Comparison of ENCODE assay signal across 10 cellular contexts in genomic region chr15:67832965-67833503, GRCh38. TPM values are rescaled to one million over a fixed set of nuclear protein-coding genes. Genes with fewer than 3 reads are reported as not detected.
DNase-seq lines count a peak whose midpoint lies in the region; ATAC-seq and TF ChIP-seq lines count a peak whose summit lies in the region.
"Had no signal": no experiment of that assay in that cellular context is flagged by ENCODE, and none has a peak within 500 bp of the region (broad histone marks: within the 10 kb centered on the region; RNA-seq: fewer than 3 reads in every experiment).

No MANE protein-coding gene starts in this region.

- intact Hi-C loops in sigmoid colon (cut with DNase I) = no loop called here

- CTCF ChIA-PET in activated CD4-positive, alpha-beta T cell treated with anti-CD3 and anti-CD28 coated beads, Interleukin-2, amount 10 ng/mL, durations not matched to agents 7 days and 5 days (lab: Charles Lee) = interaction anchor here (0.6 kb wide), 1 partner anchor 120 kb away, joined by 3 read pairs; no protein-coding TSS in a partner anchor

- DNase-seq in activated CD4-positive, alpha-beta T cell treated with anti-CD3 and anti-CD28 coated beads, Interleukin-2, amount 10 ng/mL, durations not matched to agents 7 days and 5 days = no peak
- no peak for DNase-seq in activated CD4-positive, alpha-beta T cell treated with anti-CD3 and anti-CD28 coated beads for 4 hours
- DNase-seq in fibroblast of pulmonary artery (ENCODE audit: low read depth) (no peak), sigmoid colon (peak; percentile 55)
- DNase-seq: NCI-H1436 had no signal

- no peak overlapping the region for H3K27ac Mint-ChIP-seq in activated CD4-positive, alpha-beta T cell treated with anti-CD3 and anti-CD28 coated beads, Interleukin-2, amount 10 ng/mL, durations not matched to agents 7 days and 5 days

- H3K36me3 ChIP-seq in sigmoid colon = no peaks in the 10 kb centered on the region

- H3K4me1 Mint-ChIP-seq in activated CD4-positive, alpha-beta T cell treated with anti-CD3 and anti-CD28 coated beads, Interleukin-2, amount 10 ng/mL, durations not matched to agents 7 days and 5 days = peaks cover 42% of the 10 kb centered on the region

- no peak for TF ChIP-seq EP300 in sigmoid colon (IDR thresholded peaks at IDR 0.05)

- H3K4me3 ChIP-seq in fibroblast of pulmonary artery (replicated peaks; ENCODE audit: low read depth, low read length) (peak overlapping the region; percentile 36), sigmoid colon (no peak overlapping the region)

- TF ChIP-seq CTCF in fibroblast of pulmonary artery (IDR thresholded peaks at IDR 0.05; ENCODE audit: low read length, missing control alignments) (no peak), sigmoid colon (IDR thresholded peaks at IDR 0.05) (no peak)

- H3K27ac ChIP-seq in sigmoid colon = no peak overlapping the region

- peak; percentile 18; the same call in 2 of the 3 replicates for ATAC-seq in SK-N-SH treated with all-trans-retinoic acid at 6 μM for 48 hours
- ATAC-seq in GM21360 (IDR thresholded peaks at IDR 0.05; ENCODE audit: unreplicated experiment) = no peak
- no peak for ATAC-seq in HG03520 (IDR thresholded peaks at IDR 0.05; ENCODE audit: unreplicated experiment)
- no peak for ATAC-seq in HG03439 (IDR thresholded peaks at IDR 0.05; ENCODE audit: unreplicated experiment)

- no peak for TF ChIP-seq POLR2A in sigmoid colon (IDR thresholded peaks at IDR 0.05)

- peaks cover 5% of the 10 kb centered on the region for H3K36me3 Mint-ChIP-seq in activated CD4-positive, alpha-beta T cell treated with anti-CD3 and anti-CD28 coated beads, Interleukin-2, amount 10 ng/mL, durations not matched to agents 7 days and 5 days (ENCODE audit: low read depth)

- 1 to 3% methylated on average over 23 of the region's 23 CpGs for WGBS in sigmoid colon, 2 donors

- POLR2A ChIA-PET in activated CD4-positive, alpha-beta T cell treated with anti-CD3 and anti-CD28 coated beads, Interleukin-2, amount 10 ng/mL, durations not matched to agents 7 days and 5 days (lab: Charles Lee) = no interaction called here

- H3K27me3 Mint-ChIP-seq in activated CD4-positive, alpha-beta T cell treated with anti-CD3 and anti-CD28 coated beads, Interleukin-2, amount 10 ng/mL, durations not matched to agents 7 days and 5 days = peaks cover 86% of the 10 kb centered on the region

- H3K4me1 ChIP-seq in sigmoid colon = peaks cover 0 to 63% (median 60%) of the 10 kb centered on the region in 4 donors

- H3K9me3 Mint-ChIP-seq in activated CD4-positive, alpha-beta T cell treated with anti-CD3 and anti-CD28 coated beads, Interleukin-2, amount 10 ng/mL, durations not matched to agents 7 days and 5 days = no peaks in the 10 kb centered on the region

- H3K27me3 ChIP-seq in sigmoid colon = peaks cover 74 to 82% (median 79%) of the 10 kb centered on the region in 3 donors

- peak overlapping the region; percentile 26 for H3K4me3 Mint-ChIP-seq in activated CD4-positive, alpha-beta T cell treated with anti-CD3 and anti-CD28 coated beads, Interleukin-2, amount 10 ng/mL, durations not matched to agents 7 days and 5 days

- no peaks in the 10 kb centered on the region for H3K9me3 ChIP-seq in sigmoid colon

TF ChIP-seq in SK-N-SH treated with all-trans-retinoic acid at 6 μM for 48 hours, 23 proteins besides CTCF, POLR2A, EP300 and RAD21:
- TF ChIP-seq TOX (CRISPR knock-in tag; IDR thresholded peaks at IDR 0.05; ENCODE audit: borderline replicate concordance) (no peak), CSDC2 (CRISPR knock-in tag; IDR thresholded peaks at IDR 0.05) (no peak), CSRNP3 (CRISPR knock-in tag; IDR thresholded peaks at IDR 0.05) (no peak), BACH2 (CRISPR knock-in tag; IDR thresholded peaks at IDR 0.05; ENCODE audit: borderline replicate concordance) (no peak), ZNF70 (CRISPR knock-in tag; IDR thresholded peaks at IDR 0.05) (no peak), ISL1 (CRISPR knock-in tag; IDR thresholded peaks at IDR 0.05) (no peak), TCF4 (CRISPR knock-in tag; IDR thresholded peaks at IDR 0.05; ENCODE audit: borderline replicate concordance) (no peak), ARNTL (CRISPR knock-in tag; IDR thresholded peaks at IDR 0.05; ENCODE audit: borderline replicate concordance, low read depth) (no peak), SNAI2 (CRISPR knock-in tag; IDR thresholded peaks at IDR 0.05) (no peak), RARB (CRISPR knock-in tag; IDR thresholded peaks at IDR 0.05) (no peak), GLIS3 (CRISPR knock-in tag; IDR thresholded peaks at IDR 0.05) (no peak)
- TF ChIP-seq, protein P1, sequence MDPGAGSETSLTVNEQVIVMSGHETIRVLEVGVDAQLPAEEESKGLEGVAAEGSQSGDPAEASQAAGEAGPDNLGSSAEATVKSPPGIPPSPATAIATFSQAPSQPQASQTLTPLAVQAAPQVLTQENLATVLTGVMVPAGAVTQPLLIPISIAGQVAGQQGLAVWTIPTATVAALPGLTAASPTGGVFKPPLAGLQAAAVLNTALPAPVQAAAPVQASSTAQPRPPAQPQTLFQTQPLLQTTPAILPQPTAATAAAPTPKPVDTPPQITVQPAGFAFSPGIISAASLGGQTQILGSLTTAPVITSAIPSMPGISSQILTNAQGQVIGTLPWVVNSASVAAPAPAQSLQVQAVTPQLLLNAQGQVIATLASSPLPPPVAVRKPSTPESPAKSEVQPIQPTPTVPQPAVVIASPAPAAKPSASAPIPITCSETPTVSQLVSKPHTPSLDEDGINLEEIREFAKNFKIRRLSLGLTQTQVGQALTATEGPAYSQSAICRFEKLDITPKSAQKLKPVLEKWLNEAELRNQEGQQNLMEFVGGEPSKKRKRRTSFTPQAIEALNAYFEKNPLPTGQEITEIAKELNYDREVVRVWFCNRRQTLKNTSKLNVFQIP (CRISPR knock-in tag; IDR thresholded peaks at IDR 0.05; ENCODE audit: borderline replicate concordance, low read depth) = no peak
- TF ChIP-seq, protein P2, sequence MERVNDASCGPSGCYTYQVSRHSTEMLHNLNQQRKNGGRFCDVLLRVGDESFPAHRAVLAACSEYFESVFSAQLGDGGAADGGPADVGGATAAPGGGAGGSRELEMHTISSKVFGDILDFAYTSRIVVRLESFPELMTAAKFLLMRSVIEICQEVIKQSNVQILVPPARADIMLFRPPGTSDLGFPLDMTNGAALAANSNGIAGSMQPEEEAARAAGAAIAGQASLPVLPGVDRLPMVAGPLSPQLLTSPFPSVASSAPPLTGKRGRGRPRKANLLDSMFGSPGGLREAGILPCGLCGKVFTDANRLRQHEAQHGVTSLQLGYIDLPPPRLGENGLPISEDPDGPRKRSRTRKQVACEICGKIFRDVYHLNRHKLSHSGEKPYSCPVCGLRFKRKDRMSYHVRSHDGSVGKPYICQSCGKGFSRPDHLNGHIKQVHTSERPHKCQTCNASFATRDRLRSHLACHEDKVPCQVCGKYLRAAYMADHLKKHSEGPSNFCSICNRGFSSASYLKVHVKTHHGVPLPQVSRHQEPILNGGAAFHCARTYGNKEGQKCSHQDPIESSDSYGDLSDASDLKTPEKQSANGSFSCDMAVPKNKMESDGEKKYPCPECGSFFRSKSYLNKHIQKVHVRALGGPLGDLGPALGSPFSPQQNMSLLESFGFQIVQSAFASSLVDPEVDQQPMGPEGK (CRISPR knock-in tag; IDR thresholded peaks at IDR 0.05; ENCODE audit: borderline replicate concordance) = no peak
- TF ChIP-seq, protein P3, sequence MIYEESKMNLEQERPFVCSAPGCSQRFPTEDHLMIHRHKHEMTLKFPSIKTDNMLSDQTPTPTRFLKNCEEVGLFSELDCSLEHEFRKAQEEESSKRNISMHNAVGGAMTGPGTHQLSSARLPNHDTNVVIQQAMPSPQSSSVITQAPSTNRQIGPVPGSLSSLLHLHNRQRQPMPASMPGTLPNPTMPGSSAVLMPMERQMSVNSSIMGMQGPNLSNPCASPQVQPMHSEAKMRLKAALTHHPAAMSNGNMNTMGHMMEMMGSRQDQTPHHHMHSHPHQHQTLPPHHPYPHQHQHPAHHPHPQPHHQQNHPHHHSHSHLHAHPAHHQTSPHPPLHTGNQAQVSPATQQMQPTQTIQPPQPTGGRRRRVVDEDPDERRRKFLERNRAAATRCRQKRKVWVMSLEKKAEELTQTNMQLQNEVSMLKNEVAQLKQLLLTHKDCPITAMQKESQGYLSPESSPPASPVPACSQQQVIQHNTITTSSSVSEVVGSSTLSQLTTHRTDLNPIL (CRISPR knock-in tag; IDR thresholded peaks at IDR 0.05; ENCODE audit: low read depth) = no peak

RNA-seq across cellular contexts. Expression of gene RNU6-1, which starts 6.8 kb away (rescaled TPM):
- not detected for total RNA-seq in activated CD4-positive, alpha-beta T cell treated with anti-CD3 and anti-CD28 coated beads, Interleukin-2, amount 10 ng/mL, durations not matched to agents 7 days and 5 days
- not detected for total RNA-seq in sigmoid colon
- not detected for polyA plus RNA-seq in sigmoid colon
- polyA plus RNA-seq: BJ had no signal

RNA-seq across cellular contexts. Expression of gene SKOR1, which starts 7.7 kb away (rescaled TPM):
- total RNA-seq in activated CD4-positive, alpha-beta T cell treated with anti-CD3 and anti-CD28 coated beads, Interleukin-2, amount 10 ng/mL, durations not matched to agents 7 days and 5 days = under 1 TPM; 0.29 to 0.30 TPM
- total RNA-seq in sigmoid colon = 1 to 10 TPM in 2 of 4 donors, under 1 TPM in 1, not detected in 1; 0.99 to 1.6 (median 1.1) TPM
- under 1 TPM in 1 of 3 donors, not detected in 2; 0.25 TPM for polyA plus RNA-seq in sigmoid colon
